15 cellular contexts compared by ENCODE assay signal in the genomic region with DNA sequence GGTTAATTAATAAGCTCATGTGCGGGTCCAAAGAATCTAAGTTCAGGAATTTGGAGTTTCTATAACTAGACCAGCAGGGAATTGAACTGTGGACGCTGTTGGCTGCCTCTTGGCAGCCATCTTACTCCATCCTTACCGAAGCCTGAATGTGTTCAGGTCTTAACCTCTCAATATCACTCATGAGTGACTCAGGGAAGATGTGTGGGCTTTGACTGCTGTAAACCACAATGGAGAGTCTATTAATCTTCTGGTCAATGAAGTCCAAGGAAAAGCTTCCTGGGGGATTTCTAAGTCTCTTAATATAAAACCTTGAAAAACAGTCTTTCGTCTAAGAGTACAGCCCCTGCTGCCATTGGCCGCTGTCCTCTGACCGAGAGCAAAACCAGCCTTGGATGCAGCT. TPM values are rescaled to one million over a fixed set of nuclear protein-coding genes. Genes with fewer than 3 reads are reported as not detected.
A peak's percentile ranks its signal among the peaks of the same experiment; 100 is the strongest.
DNase-seq lines count a peak whose midpoint lies in the region; ATAC-seq lines count a peak whose summit lies in the region.
"Had no signal": no experiment of that assay in that cellular context is flagged by ENCODE, and none has a peak within 500 bp of the region (broad histone marks: within the 10 kb centered on the region; RNA-seq: fewer than 3 reads in every experiment).

No MANE protein-coding gene starts in this region.

- no peak overlapping the region for H3K9ac ChIP-seq in neuronal stem cell (ENCODE audit: low read depth, low read length, poor library complexity)

- no peak overlapping the region for H3K23ac ChIP-seq in neuronal stem cell (ENCODE audit: low read depth, low read length, poor library complexity)

- H2BK15ac ChIP-seq in neuronal stem cell (ENCODE audit: low read length) = no peak overlapping the region

- no peak overlapping the region for H3K4ac ChIP-seq in neuronal stem cell (ENCODE audit: low read length)

- DNase-seq in ELR (ENCODE audit: low read depth) = peak; percentile 52
- DNase-seq in amniotic epithelial cell (ENCODE audit: low read depth) = peak; percentile 45
- DNase-seq in glomerular visceral epithelial cell (ENCODE audit: extremely low spot score) = peak; percentile 28
- no peak for DNase-seq in neuronal stem cell (ENCODE audit: low spot score)
- no peak for DNase-seq in putamen (ENCODE audit: low spot score)
- no peak for DNase-seq in SKM-1 treated with dmso at 0.1 percent for 144 hours (lab: John Stamatoyannopoulos, UW; ENCODE audit: unreplicated experiment)
- DNase-seq in activated gamma-delta T cell treated with Interleukin-2 at 50 U/mL for 16 hours = no peak
- DNase-seq: BE2C; CD4-positive, alpha-beta memory T cell; DMS153; DMS79 treated with DMSO at 0.1 percent for 48 hours; H7 had no signal

- no peak overlapping the region for H4K91ac ChIP-seq in neuronal stem cell (ENCODE audit: low read depth, low read length, poor library complexity)

- H2BK12ac ChIP-seq in neuronal stem cell (ENCODE audit: low read length) = no peak overlapping the region

- no peak overlapping the region for H3K27ac ChIP-seq in neuronal stem cell (replicated peaks; ENCODE audit: low read length)
- H3K27ac ChIP-seq: A549, C4-2B had no signal

- H2BK5ac ChIP-seq in neuronal stem cell (ENCODE audit: low read length) = no peak overlapping the region

- no peaks in the 10 kb centered on the region for H3K36me3 ChIP-seq in neuronal stem cell (replicated peaks in 1 of 2; ENCODE audit: control insufficient read depth in 2 of 2, insufficient read depth in 2 of 2, low read length in 2 of 2)
- H3K36me3 ChIP-seq: BE2C had no signal

- H3K9me3 ChIP-seq in neuronal stem cell (replicated peaks in 1 of 2; ENCODE audit: control insufficient read depth in 2 of 2, insufficient read depth in 1 of 2, low read depth in 1 of 2, low read length in 2 of 2) = peaks cover 6 to 46% of the 10 kb centered on the region in 2 donors
- H3K9me3 ChIP-seq: BE2C had no signal

- H3K4me3 ChIP-seq in neuronal stem cell (ENCODE audit: low read length in 2 of 2) = no peak overlapping the region
- H3K4me3 ChIP-seq: A549 had no signal

- H3K27me3 ChIP-seq in neuronal stem cell (ENCODE audit: control insufficient read depth in 3 of 3, insufficient read depth in 3 of 3, low read depth in 1 of 3, low read length in 3 of 3) = no peaks in the 10 kb centered on the region
- H3K27me3 ChIP-seq: BE2C had no signal

- H2AFZ ChIP-seq in neuronal stem cell (ENCODE audit: low read length) = peak overlapping the region; percentile 30

- H3K79me1 ChIP-seq in neuronal stem cell (ENCODE audit: low read depth, low read length) = no peaks in the 10 kb centered on the region

- no peak overlapping the region for H3K4me2 ChIP-seq in neuronal stem cell (ENCODE audit: insufficient read depth, low read length, poor library complexity, severe bottlenecking)
- H3K4me2 ChIP-seq: A549 had no signal

- ATAC-seq in GM19455 (IDR thresholded peaks at IDR 0.05; ENCODE audit: unreplicated experiment) = no peak
- ATAC-seq: A549 had no signal

- H3K4me1 ChIP-seq in neuronal stem cell (ENCODE audit: control insufficient read depth in 2 of 2, insufficient read depth in 1 of 2, low read depth in 1 of 2, low read length in 2 of 2) = peaks cover 0 to 2% of the 10 kb centered on the region in 2 donors
- H3K4me1 ChIP-seq: A549, BE2C had no signal

- no peak overlapping the region for H3K14ac ChIP-seq in neuronal stem cell (ENCODE audit: low read length)

- no peak overlapping the region for H2BK120ac ChIP-seq in neuronal stem cell (ENCODE audit: low read depth, low read length)

- no peak overlapping the region for H4K8ac ChIP-seq in neuronal stem cell (ENCODE audit: low read depth, low read length)

- no CpG with 5 or more reads among the region's 6 CpGs for WGBS in neuronal stem cell (ENCODE audit: extremely low coverage in 2 of 2, insufficient read length in 2 of 2, insufficient replicate concordance in 1 of 2), 2 donors

- no peak overlapping the region for H2AK5ac ChIP-seq in neuronal stem cell (ENCODE audit: low read depth, low read length)

- no peak overlapping the region for H3K18ac ChIP-seq in neuronal stem cell (ENCODE audit: low read length)

RNA-seq across cellular contexts. Expression of a gene that starts 46.7 kb away (rescaled TPM):
- polyA plus RNA-seq in neuronal stem cell (2013, experiment 1 of 2) = 0.73 TPM
- polyA plus RNA-seq in neuronal stem cell (2013, experiment 2 of 2) = 0.69 TPM

Comparison
In these comparisons a context has a peak if more than half of its experiments do, and no peak if none do; other contexts are left out.
1. DNase-seq: peak in ELR (single experiment), amniotic epithelial cell (single experiment) and glomerular visceral epithelial cell (single experiment); none in neuronal stem cell (single experiment), putamen (single experiment), SKM-1 treated with dmso at 0.1 percent for 144 hours (single experiment) and activated gamma-delta T cell treated with Interleukin-2 at 50 U/mL for 16 hours (single experiment).